ENCODE assay signal across 22 cellular contexts in the genomic region with DNA sequence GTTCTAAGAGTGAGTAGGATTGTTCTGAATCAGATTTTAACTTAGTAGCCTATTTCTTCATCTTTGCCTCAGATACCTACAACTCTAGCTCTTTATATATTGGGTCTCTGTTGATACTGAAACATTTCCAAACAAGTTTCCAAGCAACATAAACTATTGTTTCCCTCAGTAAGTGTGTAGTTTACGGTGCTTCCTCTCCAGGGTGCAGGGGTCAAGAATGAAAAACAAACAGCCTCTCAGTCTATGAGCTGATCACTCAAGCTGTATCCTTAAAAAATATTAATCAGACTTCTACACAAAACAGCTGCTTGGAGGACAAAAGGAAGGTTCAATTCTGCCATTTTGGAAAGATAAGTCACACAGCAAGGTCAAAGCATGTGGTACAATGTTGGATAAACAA.
A peak's percentile ranks its signal among the peaks of the same experiment; 100 is the strongest.
DNase-seq lines count a peak whose midpoint lies in the region; TF ChIP-seq lines count a peak whose summit lies in the region.
"Had no signal": no experiment of that assay in that cellular context is flagged by ENCODE, and none has a peak within 500 bp of the region (broad histone marks: within the 10 kb centered on the region; RNA-seq: fewer than 3 reads in every experiment).

No MANE protein-coding gene starts in this region.

- DNase-seq in HFFc6 (no peak), astrocyte of the spinal cord (ENCODE audit: low read depth, low spot score) (peak; percentile 86), fibroblast of the aortic adventitia (ENCODE audit: low read depth) (peak; percentile 51), renal cortical epithelial cell (ENCODE audit: low read depth) (peak; percentile 70), H7 (no peak), NCI-H345 (lab: John Stamatoyannopoulos, UW) (no peak), Caco-2 (no peak)
- DNase-seq: activated CD4-positive, alpha-beta memory T cell treated with anti-CD3 and anti-CD28 coated beads for 36 hours; activated naive CD4-positive, alpha-beta T cell treated with anti-CD3 and anti-CD28 coated beads for 36 hours; activated T-cell treated with anti-CD3 and anti-CD28 coated beads, Interleukin-2, amount 50 U/mL, for 1 hour; aorta; CD8-positive, alpha-beta memory T cell; cortex of kidney; DND-41; MM.1S; NCI-H446; SHP77; sigmoid colon; stimulated activated CD4-positive, alpha-beta T cell treated with anti-CD3 and anti-CD28 coated beads, Interleukin-2, amount 100 ng/mL, for 48 hours; stomach; T-helper 17 cell had no signal

- peaks cover 31% of the 10 kb centered on the region for H3K4me1 Mint-ChIP-seq in HFFc6 (ENCODE audit: low read depth)
- H3K4me1 Mint-ChIP-seq in Caco-2 (ENCODE audit: low read depth, unreplicated experiment): no peaks in the 10 kb centered on the region
- H3K4me1 Mint-ChIP-seq: T-helper 17 cell had no signal

- H3K4me3 Mint-ChIP-seq in HFFc6 (no peak overlapping the region; the same call in 1 of the 2 replicates), Caco-2 (ENCODE audit: unreplicated experiment) (no peak overlapping the region)
- H3K4me3 Mint-ChIP-seq: activated CD4-positive, alpha-beta memory T cell treated with anti-CD3 and anti-CD28 coated beads for 36 hours; activated naive CD4-positive, alpha-beta T cell treated with anti-CD3 and anti-CD28 coated beads for 36 hours; CD8-positive, alpha-beta memory T cell; T-helper 17 cell had no signal

- CTCF ChIA-PET in Caco-2 (lab: Charles Lee): no interaction called here

- H3K36me3 ChIP-seq in H7 (replicated peaks; ENCODE audit: control insufficient read depth, insufficient read depth, low read length) (no peaks in the 10 kb centered on the region), Caco-2 (ENCODE audit: control insufficient read depth, insufficient read depth, low read length) (no peaks in the 10 kb centered on the region)
- H3K36me3 ChIP-seq: neutrophil, sigmoid colon, stomach had no signal

- in situ Hi-C loops in astrocyte of the spinal cord (cut with HindIII; ENCODE audit: low sequenced_read_pairs): no loop called here

- peaks cover 55% of the 10 kb centered on the region for H3K36me3 Mint-ChIP-seq in HFFc6 (ENCODE audit: low read depth)
- H3K36me3 Mint-ChIP-seq in Caco-2 (ENCODE audit: insufficient read depth, unreplicated experiment): no peaks in the 10 kb centered on the region
- H3K36me3 Mint-ChIP-seq: activated CD4-positive, alpha-beta memory T cell treated with anti-CD3 and anti-CD28 coated beads for 36 hours; CD8-positive, alpha-beta memory T cell had no signal

- BruUV-seq in Caco-2 (replicated peaks; lab: Mats Ljungman, UMichigan): no TSS peak

- H3K27me3 Mint-ChIP-seq in HFFc6 (ENCODE audit: insufficient read depth): no peaks in the 10 kb centered on the region; the same call in none of the 2 replicates
- peaks cover 8% of the 10 kb centered on the region for H3K27me3 Mint-ChIP-seq in Caco-2 (ENCODE audit: insufficient read depth, unreplicated experiment)

- no peak for TF ChIP-seq CTCF in HFFc6 (IDR thresholded peaks at IDR 0.05)
- TF ChIP-seq CTCF in astrocyte of the spinal cord (IDR thresholded peaks at IDR 0.05; ENCODE audit: low read depth, low read length): no peak
- no peak for TF ChIP-seq CTCF in fibroblast of the aortic adventitia (IDR thresholded peaks at IDR 0.05; ENCODE audit: insufficient read depth, low read length)
- no peak for TF ChIP-seq CTCF in Caco-2 (IDR thresholded peaks at IDR 0.05; ENCODE audit: insufficient read depth in 1 of 2, low read depth in 1 of 2, low read length in 1 of 2, severe bottlenecking in 1 of 2, unreplicated experiment in 1 of 2)

- peaks cover 5% of the 10 kb centered on the region for H3K9me3 Mint-ChIP-seq in HFFc6
- peaks cover 8% of the 10 kb centered on the region for H3K9me3 Mint-ChIP-seq in Caco-2 (ENCODE audit: unreplicated experiment)

- H3K4me1 ChIP-seq in Caco-2: no peaks in the 10 kb centered on the region
- H3K4me1 ChIP-seq: sigmoid colon, stomach had no signal

- POLR2A ChIA-PET in Caco-2 (lab: Charles Lee): no interaction called here

- H3K27me3 ChIP-seq in H7 (ENCODE audit: control insufficient read depth, insufficient read depth, low read length): no peaks in the 10 kb centered on the region
- no peaks in the 10 kb centered on the region for H3K27me3 ChIP-seq in Caco-2 (replicated peaks; ENCODE audit: control insufficient read depth, insufficient read depth, low read length)
- H3K27me3 ChIP-seq: neutrophil, sigmoid colon, stomach had no signal

- no peaks in the 10 kb centered on the region for H3K9me3 ChIP-seq in Caco-2
- H3K9me3 ChIP-seq: neutrophil, sigmoid colon had no signal

- intact Hi-C loops in Caco-2 (cut with micrococcal nuclease; ENCODE audit: unreplicated experiment): no loop called here

- H3K4me3 ChIP-seq in astrocyte of the spinal cord (ENCODE audit: low read depth, low read length) (no peak overlapping the region), fibroblast of the aortic adventitia (ENCODE audit: low read depth, low read length) (no peak overlapping the region), H7 (ENCODE audit: insufficient read depth, low read depth, low read length) (no peak overlapping the region), Caco-2 (ENCODE audit: low read depth, low read length) (no peak overlapping the region)
- H3K4me3 ChIP-seq: sigmoid colon, stomach had no signal

- H3K27ac Mint-ChIP-seq in HFFc6 (peak overlapping the region; percentile 70), Caco-2 (ENCODE audit: unreplicated experiment) (no peak overlapping the region)
- H3K27ac Mint-ChIP-seq: activated CD4-positive, alpha-beta memory T cell treated with anti-CD3 and anti-CD28 coated beads for 36 hours; activated naive CD4-positive, alpha-beta T cell treated with anti-CD3 and anti-CD28 coated beads for 36 hours; CD8-positive, alpha-beta memory T cell; T-helper 17 cell had no signal

Comparison
In these comparisons a context has a peak if more than half of its experiments do, and no peak if none do; other contexts are left out.
1. DNase-seq: peak in astrocyte of the spinal cord (single experiment), fibroblast of the aortic adventitia (single experiment) and renal cortical epithelial cell (single experiment); none in HFFc6 (single experiment), H7 (single experiment), NCI-H345 (single experiment) and Caco-2 (0 of 2).